In the genomic region with DNA sequence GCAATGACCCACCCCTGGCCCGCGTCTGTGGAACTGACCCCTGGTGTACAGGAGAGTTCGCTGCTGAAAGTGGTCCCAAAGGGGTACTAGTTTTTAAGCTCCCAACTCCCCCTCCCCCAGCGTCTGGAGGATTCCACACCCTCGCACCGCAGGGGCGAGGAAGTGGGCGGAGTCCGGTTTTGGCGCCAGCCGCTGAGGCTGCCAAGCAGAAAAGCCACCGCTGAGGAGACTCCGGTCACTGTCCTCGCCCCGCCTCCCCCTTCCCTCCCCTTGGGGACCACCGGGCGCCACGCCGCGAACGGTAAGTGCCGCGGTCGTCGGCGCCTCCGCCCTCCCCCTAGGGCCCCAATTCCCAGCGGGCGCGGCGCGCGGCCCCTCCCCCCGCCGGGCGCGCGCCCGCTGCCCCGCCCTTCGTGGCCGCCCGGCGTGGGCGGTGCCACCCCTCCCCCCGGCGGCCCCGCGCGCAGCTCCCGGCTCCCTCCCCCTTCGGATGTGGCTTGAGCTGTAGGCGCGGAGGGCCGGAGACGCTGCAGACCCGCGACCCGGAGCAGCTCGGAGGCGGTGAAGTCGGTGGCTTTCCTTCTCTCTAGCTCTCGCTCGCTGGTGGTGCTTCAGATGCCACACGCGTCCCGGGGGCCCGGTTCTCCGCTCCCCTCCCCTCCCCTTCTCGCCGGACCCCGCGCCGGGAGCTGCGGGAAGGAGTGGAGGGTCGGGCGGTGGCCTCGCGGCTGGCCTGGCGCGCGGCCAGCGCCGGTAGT, we compare ENCODE assay signal across 1 cellular context.
TF ChIP-seq lines count a peak whose summit lies in the region.

TSS of gene CBX3 (plus strand) at position 485 of the 758 bp plus-strand sequence. CDS start 1,254 bp downstream, outside the sequence.

TF ChIP-seq in HEK293, 187 proteins besides CTCF, POLR2A, EP300 and RAD21 (continued from another document):
- no peak for TF ChIP-seq ZNF747 (tag by site-specific recombination; IDR thresholded peaks at IDR 0.05)
- no peak for TF ChIP-seq ZSCAN16 (tag by site-specific recombination; IDR thresholded peaks at IDR 0.05)
- TF ChIP-seq ZNF792 (tag by site-specific recombination; IDR thresholded peaks at IDR 0.05): no peak
